ENCODE assay signal across 18 cellular contexts in the genomic region with DNA sequence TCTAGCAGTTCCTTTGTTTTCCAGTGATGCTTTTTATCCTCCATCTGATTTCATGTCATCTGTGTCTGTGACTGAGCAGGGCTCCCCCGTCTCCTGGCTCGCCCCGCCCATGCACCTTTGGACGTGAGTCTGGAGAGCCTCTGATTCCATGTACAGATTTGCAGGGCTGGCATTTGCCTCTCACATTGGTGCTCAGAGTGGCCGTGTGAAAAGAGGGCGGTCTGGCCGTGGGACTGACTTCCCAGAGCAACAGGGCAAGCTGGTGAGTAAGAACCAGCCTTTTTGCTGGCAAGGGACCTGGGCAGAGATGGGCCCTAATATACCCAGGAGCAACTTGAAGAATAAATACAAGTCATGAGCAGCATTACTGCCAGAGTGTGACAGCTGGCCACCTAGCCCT.
DNase-seq lines count a peak whose midpoint lies in the region; ATAC-seq and TF ChIP-seq lines count a peak whose summit lies in the region.
"Had no signal": no experiment of that assay in that cellular context is flagged by ENCODE, and none has a peak within 500 bp of the region (broad histone marks: within the 10 kb centered on the region; RNA-seq: fewer than 3 reads in every experiment).

No MANE protein-coding gene starts in this region.

- H3K4me3 ChIP-seq in right cardiac atrium (ENCODE audit: low read length) (no peak overlapping the region), mesendoderm (ENCODE audit: low read length) (no peak overlapping the region)
- H3K4me3 ChIP-seq: cardiac muscle cell, dorsolateral prefrontal cortex had no signal

- H3K27me3 Mint-ChIP-seq in WTC11 (ENCODE audit: low read depth) = no peaks in the 10 kb centered on the region; the same call in 1 of the 2 replicates

- H3K9ac ChIP-seq in mesendoderm (ENCODE audit: low read length) = peak overlapping the region; percentile 63

- H3K27ac Mint-ChIP-seq in WTC11 = peak overlapping the region; percentile 96
- H3K27ac Mint-ChIP-seq: activated T-helper 2 cell treated with anti-CD3 and anti-CD28 coated beads, Interferon-gamma antibody, Interleukin-2, Interleukin-4, amounts not matched to agents 10 μg/mL and 5 μg/mL and 100 μg/mL, durations not matched to agents 14 hours and 24 hours and 36 hours; progenitor cell of endocrine pancreas had no signal

- no peaks in the 10 kb centered on the region for H3K9me3 ChIP-seq in right cardiac atrium (ENCODE audit: control insufficient read depth, low read length)

- no peak overlapping the region for H2BK5ac ChIP-seq in mesendoderm (ENCODE audit: low read length)

- intact Hi-C loops in right cardiac atrium (cut with DNase I) = loop anchor here in 3 of 4 donors (5.0 to 10.0 kb wide), 8 partner anchors 83 to 447 kb away; partner anchors contain the start of gene BCOR (in 1 of the 3)
- intact Hi-C loops in cardiac septum (cut with DNase I) = loop anchor here (5.0 to 10.0 kb wide), 8 partner anchors 89 to 647 kb away; no protein-coding TSS in a partner anchor

- H3K4me1 Mint-ChIP-seq in WTC11 = peaks cover 61% of the 10 kb centered on the region

- H3K56ac ChIP-seq in mesendoderm (ENCODE audit: low read length) = peak overlapping the region; percentile 80

- peak overlapping the region; percentile 91 for H3K4ac ChIP-seq in mesendoderm (ENCODE audit: low read depth, low read length)

- CTCF ChIA-PET in WTC11 (lab: Charles Lee) = no interaction called here

- peak overlapping the region; percentile 74 for H2AK5ac ChIP-seq in mesendoderm (ENCODE audit: low read length)

- DNase-seq in right cardiac atrium = peak in 1 of 3 donors; percentile 56
- DNase-seq in cardiac septum (ENCODE audit: low spot score) = no peak
- DNase-seq in WTC11 (ENCODE audit: low spot score) = no peak
- no peak for DNase-seq in mesendoderm
- DNase-seq in iPS-NIHi7 (ENCODE audit: extremely low spot score) = no peak
- DNase-seq in substantia nigra (lab: John Stamatoyannopoulos, UW) = no peak
- no peak for DNase-seq in activated T-cell treated with anti-CD3 and anti-CD28 coated beads for 4 hours
- DNase-seq: ACHN; activated CD4-positive, alpha-beta T cell treated with anti-CD3 and anti-CD28 coated beads, Interleukin-2, amount 10 ng/mL, durations not matched to agents 24 days and 14 days; dorsolateral prefrontal cortex; left cardiac atrium; NCI-H1694 treated with DMSO at 0.1 percent for 48 hours; stimulated activated CD8-positive, alpha-beta memory T cell treated with anti-CD3 and anti-CD28 coated beads, Interleukin-4, amount 100 ng/mL, for 48 hours; SW 1271 had no signal

- ATAC-seq in right cardiac atrium (no peak), WTC11 (no peak), HG03175 (IDR thresholded peaks at IDR 0.05; ENCODE audit: unreplicated experiment) (no peak)

- H3K9me3 Mint-ChIP-seq in WTC11 = no peaks in the 10 kb centered on the region
- H3K9me3 Mint-ChIP-seq: activated CD4-positive, alpha-beta T cell treated with anti-CD3 and anti-CD28 coated beads, Interleukin-2, amount 10 ng/mL, durations not matched to agents 24 days and 14 days had no signal

- WGBS in right cardiac atrium = 59% methylated on average over 7 of the region's 7 CpGs
- no CpG with 5 or more reads among the region's 7 CpGs for WGBS in mesendoderm (ENCODE audit: extremely low coverage, insufficient coverage, low lambda C conversion rate)

- no peak overlapping the region for H3K4me2 ChIP-seq in mesendoderm (ENCODE audit: low read length)

- H3K27ac ChIP-seq in right cardiac atrium (ENCODE audit: low read length) = peak overlapping the region; percentile 46
- no peak overlapping the region for H3K27ac ChIP-seq in mesendoderm (ENCODE audit: low read depth, low read length)
- no peak overlapping the region for H3K27ac ChIP-seq in substantia nigra (ENCODE audit: low read depth, low read length, poor library complexity, severe bottlenecking)
- H3K27ac ChIP-seq: cardiac muscle cell had no signal

- peak overlapping the region; percentile 89 for H3K18ac ChIP-seq in mesendoderm (ENCODE audit: low read length)

- 0 out of 2 replicates have a peak overlapping the region, but pooled peaks have one; percentile 8 for H3K4me3 Mint-ChIP-seq in WTC11

- H3K27me3 ChIP-seq in right cardiac atrium (ENCODE audit: control insufficient read depth, insufficient read depth) (no peaks in the 10 kb centered on the region), mesendoderm (ENCODE audit: insufficient read depth, low read length, poor library complexity) (no peaks in the 10 kb centered on the region)
- H3K27me3 ChIP-seq: cardiac muscle cell had no signal

- H3K79me2 ChIP-seq in mesendoderm (ENCODE audit: control insufficient read depth, insufficient read depth, low read length) = no peaks in the 10 kb centered on the region

- H4K8ac ChIP-seq in mesendoderm (ENCODE audit: low read depth, low read length) = no peak overlapping the region

- no peak overlapping the region for H4K5ac ChIP-seq in mesendoderm (ENCODE audit: low read length)

- no peaks in the 10 kb centered on the region for H3K79me1 ChIP-seq in mesendoderm (ENCODE audit: low read length)

- POLR2A ChIA-PET in WTC11 (lab: Charles Lee) = interaction anchor here (1.6 to 2.1 kb wide), 2 partner anchors 33 to 274 kb away, joined by 4 to 9 read pairs; no protein-coding TSS in a partner anchor

- H3K4me1 ChIP-seq in right cardiac atrium (ENCODE audit: control insufficient read depth, insufficient read depth, low read length) = peaks cover 3% of the 10 kb centered on the region
- peaks cover 14% of the 10 kb centered on the region for H3K4me1 ChIP-seq in mesendoderm (ENCODE audit: control insufficient read depth, low read depth, low read length)

- H3K36me3 ChIP-seq in mesendoderm (ENCODE audit: control insufficient read depth, insufficient read depth, low read length) = no peaks in the 10 kb centered on the region
- H3K36me3 ChIP-seq: cardiac muscle cell had no signal

- TF ChIP-seq CTCF in WTC11 (IDR thresholded peaks at IDR 0.05) = no peak

- no peak overlapping the region for H3K23ac ChIP-seq in mesendoderm (ENCODE audit: low read length)

- H2BK120ac ChIP-seq in mesendoderm (ENCODE audit: low read depth, low read length) = peak overlapping the region; percentile 92

- no peak overlapping the region for H2BK15ac ChIP-seq in mesendoderm (replicated peaks; ENCODE audit: low read depth)

- no peaks in the 10 kb centered on the region for H3K36me3 Mint-ChIP-seq in WTC11

TF ChIP-seq in WTC11, 78 proteins besides CTCF, POLR2A, EP300 and RAD21:
- TF ChIP-seq GRHL2 (CRISPR knock-in tag; IDR thresholded peaks at IDR 0.05; ENCODE audit: insufficient replicate concordance, severe bottlenecking) (no peak), GABPB1 (CRISPR knock-in tag; IDR thresholded peaks at IDR 0.05) (no peak), NFE2L1 (CRISPR knock-in tag; IDR thresholded peaks at IDR 0.05) (no peak), ZNF317 (CRISPR knock-in tag; IDR thresholded peaks at IDR 0.05; ENCODE audit: borderline replicate concordance, low read depth) (no peak), ZNF396 (CRISPR knock-in tag; IDR thresholded peaks at IDR 0.05; ENCODE audit: borderline replicate concordance) (no peak), IRF2 (CRISPR knock-in tag; IDR thresholded peaks at IDR 0.05; ENCODE audit: borderline replicate concordance, low read depth) (no peak), KAT7 (CRISPR knock-in tag; IDR thresholded peaks at IDR 0.05; ENCODE audit: borderline replicate concordance) (no peak)
- TF ChIP-seq, protein P1, sequence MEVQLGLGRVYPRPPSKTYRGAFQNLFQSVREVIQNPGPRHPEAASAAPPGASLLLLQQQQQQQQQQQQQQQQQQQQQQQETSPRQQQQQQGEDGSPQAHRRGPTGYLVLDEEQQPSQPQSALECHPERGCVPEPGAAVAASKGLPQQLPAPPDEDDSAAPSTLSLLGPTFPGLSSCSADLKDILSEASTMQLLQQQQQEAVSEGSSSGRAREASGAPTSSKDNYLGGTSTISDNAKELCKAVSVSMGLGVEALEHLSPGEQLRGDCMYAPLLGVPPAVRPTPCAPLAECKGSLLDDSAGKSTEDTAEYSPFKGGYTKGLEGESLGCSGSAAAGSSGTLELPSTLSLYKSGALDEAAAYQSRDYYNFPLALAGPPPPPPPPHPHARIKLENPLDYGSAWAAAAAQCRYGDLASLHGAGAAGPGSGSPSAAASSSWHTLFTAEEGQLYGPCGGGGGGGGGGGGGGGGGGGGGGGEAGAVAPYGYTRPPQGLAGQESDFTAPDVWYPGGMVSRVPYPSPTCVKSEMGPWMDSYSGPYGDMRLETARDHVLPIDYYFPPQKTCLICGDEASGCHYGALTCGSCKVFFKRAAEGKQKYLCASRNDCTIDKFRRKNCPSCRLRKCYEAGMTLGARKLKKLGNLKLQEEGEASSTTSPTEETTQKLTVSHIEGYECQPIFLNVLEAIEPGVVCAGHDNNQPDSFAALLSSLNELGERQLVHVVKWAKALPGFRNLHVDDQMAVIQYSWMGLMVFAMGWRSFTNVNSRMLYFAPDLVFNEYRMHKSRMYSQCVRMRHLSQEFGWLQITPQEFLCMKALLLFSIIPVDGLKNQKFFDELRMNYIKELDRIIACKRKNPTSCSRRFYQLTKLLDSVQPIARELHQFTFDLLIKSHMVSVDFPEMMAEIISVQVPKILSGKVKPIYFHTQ (CRISPR knock-in tag; IDR thresholded peaks at IDR 0.05) = no peak
- TF ChIP-seq, protein P2, sequence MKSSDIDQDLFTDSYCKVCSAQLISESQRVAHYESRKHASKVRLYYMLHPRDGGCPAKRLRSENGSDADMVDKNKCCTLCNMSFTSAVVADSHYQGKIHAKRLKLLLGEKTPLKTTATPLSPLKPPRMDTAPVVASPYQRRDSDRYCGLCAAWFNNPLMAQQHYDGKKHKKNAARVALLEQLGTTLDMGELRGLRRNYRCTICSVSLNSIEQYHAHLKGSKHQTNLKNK (CRISPR knock-in tag; IDR thresholded peaks at IDR 0.05) = no peak
